ENCODE assay signal across 24 cellular contexts in genomic region chr1:75211648-75212047, GRCh38.
"Had no signal": no experiment of that assay in that cellular context is flagged by ENCODE, and none has a peak within 500 bp of the region (broad histone marks: within the 10 kb centered on the region; RNA-seq: fewer than 3 reads in every experiment).

No MANE protein-coding gene starts in this region.

- H3K36me3 Mint-ChIP-seq: mesothelial cell of epicardium, naive B cell had no signal

- H3K27ac Mint-ChIP-seq: mesothelial cell of epicardium, naive B cell had no signal

- H3K4me1 ChIP-seq: esophagus muscularis mucosa, gastrocnemius medialis, heart right ventricle, left lung, lower lobe of right lung had no signal

- H3K4me3 Mint-ChIP-seq: mesothelial cell of epicardium, naive B cell had no signal

- H3K27me3 ChIP-seq: dorsolateral prefrontal cortex, esophagus muscularis mucosa, gastrocnemius medialis, heart right ventricle, left lung had no signal

- H3K36me3 ChIP-seq: esophagus muscularis mucosa, gastrocnemius medialis, heart right ventricle, left lung, lower lobe of right lung had no signal

- ATAC-seq: gastrocnemius medialis, heart right ventricle, left cardiac atrium, left lung, left ventricle myocardium superior, lower lobe of right lung, mucosa of descending colon had no signal

- H3K9me3 Mint-ChIP-seq: mesothelial cell of epicardium, naive B cell had no signal

- DNase-seq: dermis blood vessel endothelial cell; dorsolateral prefrontal cortex; effector CD4-positive, alpha-beta T cell; effector memory CD4-positive, alpha-beta T cell; foreskin melanocyte; gastrocnemius medialis; glutamatergic neuron; head of caudate nucleus; heart right ventricle; hippocampal formation; left cardiac atrium; left lung; left ventricle myocardium superior; lower lobe of right lung; mesenchymal stem cell; mucosa of descending colon; naive B cell had no signal

- FAIRE-seq: colon, endothelial cell of umbilical vein, islet of Langerhans, keratinocyte had no signal

- H3K4me1 Mint-ChIP-seq: mesothelial cell of epicardium, naive B cell had no signal

- H3K9me3 ChIP-seq: esophagus muscularis mucosa, gastrocnemius medialis, heart right ventricle, left lung, lower lobe of right lung, mucosa of descending colon had no signal

- H3K27ac ChIP-seq: coronary artery, dorsolateral prefrontal cortex, esophagus muscularis mucosa, gastrocnemius medialis, heart right ventricle, left lung, lower lobe of right lung had no signal

- H3K4me3 ChIP-seq: coronary artery, dorsolateral prefrontal cortex, esophagus muscularis mucosa, gastrocnemius medialis, heart right ventricle, left lung, lower lobe of right lung, mucosa of descending colon had no signal
